Comparison of ENCODE assay signal across 1 cellular context in the genomic region with DNA sequence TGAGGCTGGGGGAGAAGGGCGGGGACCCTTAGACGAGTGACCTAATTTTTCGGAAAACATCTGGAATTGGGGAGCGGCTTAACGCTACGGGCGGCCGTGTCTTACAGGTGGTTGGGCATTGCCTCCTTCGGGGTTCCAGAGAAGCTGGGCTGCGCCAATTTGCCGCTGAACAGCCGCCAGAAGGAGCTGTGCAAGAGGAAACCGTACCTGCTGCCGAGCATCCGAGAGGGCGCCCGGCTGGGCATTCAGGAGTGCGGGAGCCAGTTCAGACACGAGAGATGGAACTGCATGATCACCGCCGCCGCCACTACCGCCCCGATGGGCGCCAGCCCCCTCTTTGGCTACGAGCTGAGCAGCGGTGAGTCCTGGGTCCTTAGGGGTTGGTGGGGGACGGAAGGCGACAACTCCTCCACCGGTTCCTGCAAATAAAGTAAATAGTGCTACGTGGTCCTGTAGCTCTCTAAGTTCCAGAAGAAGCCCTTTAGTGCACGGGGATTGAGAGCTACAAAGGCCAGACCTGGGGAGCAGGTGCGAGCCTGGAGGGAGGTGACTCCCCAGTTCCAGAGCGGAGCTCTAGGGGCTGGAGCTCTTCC.
TF ChIP-seq lines count a peak whose summit lies in the region.

No MANE protein-coding gene starts in this region.

TF ChIP-seq in H1, 55 proteins besides CTCF, POLR2A, EP300 and RAD21:
- TF ChIP-seq RFX5 (IDR thresholded peaks at IDR 0.05; ENCODE audit: borderline replicate concordance, low read depth, low read length) (no peak), CEBPB (IDR thresholded peaks at IDR 0.05; ENCODE audit: low read depth, low read length) (no peak), SIN3A (conservative IDR thresholded peaks at IDR 0.05 in 1 of 2, IDR thresholded peaks at IDR 0.05 in 1 of 2; ENCODE audit: low read depth in 1 of 2, low read length in 2 of 2) (0 out of 4 replicates have a peak, but pooled peaks of 1 of the 2 experiments have one; percentile 2), POLR2AphosphoS5 (IDR thresholded peaks at IDR 0.05; ENCODE audit: low read depth, low read length) (no peak), PHF8 (conservative IDR thresholded peaks at IDR 0.05; ENCODE audit: low read depth, low read length) (0 out of 2 replicates have a peak, but pooled peaks have one; percentile 18), CREB1 (IDR thresholded peaks at IDR 0.05) (no peak), RNF2 (IDR thresholded peaks at IDR 0.05; ENCODE audit: borderline replicate concordance, low read depth, low read length, missing control alignments, poor library complexity, severe bottlenecking) (peak; percentile 62), KDM4A (IDR thresholded peaks at IDR 0.05; ENCODE audit: low read depth, low read length, severe bottlenecking) (peak; percentile 51), KDM1A (IDR thresholded peaks at IDR 0.05; ENCODE audit: borderline replicate concordance, low read length) (no peak), RBBP5 (IDR thresholded peaks at IDR 0.05; ENCODE audit: borderline replicate concordance, low read depth, low read length) (peak; percentile 35; the same call in 1 of the 2 replicates), TAF1 (IDR thresholded peaks at IDR 0.05; ENCODE audit: low read depth, low read length) (0 out of 2 replicates have a peak, but pooled peaks have one; percentile 11), CHD2 (IDR thresholded peaks at IDR 0.05; ENCODE audit: low read length) (no peak), FOSL1 (IDR thresholded peaks at IDR 0.05; ENCODE audit: insufficient read depth, low read depth, low read length) (no peak), TBP (IDR thresholded peaks at IDR 0.05; ENCODE audit: low read depth, low read length) (no peak), CTBP2 (IDR thresholded peaks at IDR 0.05; ENCODE audit: borderline replicate concordance, insufficient read depth, insufficient read length, low read length) (no peak), TEAD4 (IDR thresholded peaks at IDR 0.05; ENCODE audit: low read depth, low read length) (0 out of 2 replicates have a peak, but pooled peaks have one; percentile 6), CHD1 (IDR thresholded peaks at IDR 0.05; ENCODE audit: low read depth, low read length) (no peak), GTF2F1 (IDR thresholded peaks at IDR 0.05; ENCODE audit: borderline replicate concordance, low read depth, low read length) (no peak), SUZ12 (IDR thresholded peaks at IDR 0.05; ENCODE audit: low read length) (peak; percentile 70)
- TF ChIP-seq, protein P1, sequence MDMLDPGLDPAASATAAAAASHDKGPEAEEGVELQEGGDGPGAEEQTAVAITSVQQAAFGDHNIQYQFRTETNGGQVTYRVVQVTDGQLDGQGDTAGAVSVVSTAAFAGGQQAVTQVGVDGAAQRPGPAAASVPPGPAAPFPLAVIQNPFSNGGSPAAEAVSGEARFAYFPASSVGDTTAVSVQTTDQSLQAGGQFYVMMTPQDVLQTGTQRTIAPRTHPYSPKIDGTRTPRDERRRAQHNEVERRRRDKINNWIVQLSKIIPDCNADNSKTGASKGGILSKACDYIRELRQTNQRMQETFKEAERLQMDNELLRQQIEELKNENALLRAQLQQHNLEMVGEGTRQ (IDR thresholded peaks at IDR 0.05; ENCODE audit: low read length), result no peak
